ENCODE assay signal across 9 cellular contexts in genomic region chr14:75979071-75979571, GRCh38. TPM values are rescaled to one million over a fixed set of nuclear protein-coding genes. Genes with fewer than 3 reads are reported as not detected.
DNase-seq lines count a peak whose midpoint lies in the region; ATAC-seq, FAIRE-seq and TF ChIP-seq lines count a peak whose summit lies in the region.
"Had no signal": no experiment of that assay in that cellular context is flagged by ENCODE, and none has a peak within 500 bp of the region (broad histone marks: within the 10 kb centered on the region; RNA-seq: fewer than 3 reads in every experiment).

No MANE protein-coding gene starts in this region.

- no peak for TF ChIP-seq EP300 in H1 (IDR thresholded peaks at IDR 0.05; ENCODE audit: borderline replicate concordance in 1 of 2, low read depth in 2 of 2, low read length in 2 of 2)

- peak overlapping the region; percentile 88 for H3K4me3 Mint-ChIP-seq in neural crest cell

- H3K56ac ChIP-seq in H1 (replicated peaks; ENCODE audit: insufficient read length, low read depth, low read length), result no peak overlapping the region

- no peak overlapping the region for H2AFZ ChIP-seq in H1 (ENCODE audit: low read length)

- no peaks in the 10 kb centered on the region for H3K36me3 Mint-ChIP-seq in neural crest cell (ENCODE audit: low read depth)

- TF ChIP-seq CTCF in heart right ventricle (IDR thresholded peaks at IDR 0.05) (peak; percentile 18 to 69 (median 60)), RWPE2 (IDR thresholded peaks at IDR 0.05; ENCODE audit: poor library complexity, severe bottlenecking) (peak; percentile 73), H1 (IDR thresholded peaks at IDR 0.05; ENCODE audit: control extremely low read depth in 1 of 3, insufficient read depth in 1 of 3, low read depth in 1 of 3, low read length in 3 of 3) (peak; percentile 74 to 79 (median 76)), neural crest cell (conservative IDR thresholded peaks at IDR 0.05) (peak; percentile 66)

- no peak for FAIRE-seq in H1 (lab: Jason Lieb, UNC)
- FAIRE-seq: colon had no signal

- H4K20me1 ChIP-seq in H1 (replicated peaks in 1 of 2; ENCODE audit: control insufficient read depth in 1 of 2, insufficient read depth in 2 of 2, low read length in 2 of 2), result no peaks in the 10 kb centered on the region

- H3K23ac ChIP-seq in H1 (ENCODE audit: insufficient read length), result no peak overlapping the region

- H3K79me2 ChIP-seq in H1 (ENCODE audit: control insufficient read depth in 1 of 2, insufficient read depth in 2 of 2, low read length in 2 of 2), result no peaks in the 10 kb centered on the region

- DNase-seq in heart right ventricle (peak in 1 of 2 donors; percentile 24), cardiac septum (ENCODE audit: low spot score) (no peak), RWPE2 (ENCODE audit: low spot score) (no peak), H1 (ENCODE audit: low read depth in 1 of 2, low spot score in 2 of 2) (peak in 1 of 2 experiments; percentile 74), neural crest cell (ENCODE audit: low read depth, low spot score) (peak; percentile 31), A172 (ENCODE audit: low spot score) (no peak)

- POLR2A ChIA-PET in H1 (lab: Charles Lee; ENCODE audit: partially characterized antibody), result interaction anchor here (0.7 kb wide), 1 partner anchor 270 kb away, joined by 4 read pairs; no protein-coding TSS in a partner anchor

- H3K9me3 ChIP-seq in heart right ventricle (no peaks in the 10 kb centered on the region), RWPE2 (ENCODE audit: severe bottlenecking) (no peaks in the 10 kb centered on the region), H1 (ENCODE audit: insufficient read depth in 2 of 2, low read depth in 1 of 2, low read length in 1 of 2) (no peaks in the 10 kb centered on the region)

- peak overlapping the region in 9 of 10 donors; percentile 70 to 92 (median 79) for H3K4me3 ChIP-seq in heart right ventricle
- H3K4me3 ChIP-seq in RWPE2 (ENCODE audit: severe bottlenecking), result no peak overlapping the region
- H3K4me3 ChIP-seq in H1 (ENCODE audit: extremely low read depth in 1 of 4, insufficient read depth in 2 of 4, low read depth in 3 of 4, low read length in 4 of 4), result no peak overlapping the region

- no peak overlapping the region for H3K14ac ChIP-seq in H1 (ENCODE audit: insufficient read length)

- no peak overlapping the region for H3K18ac ChIP-seq in H1 (ENCODE audit: extremely low read depth, low read length)

- H2AK5ac ChIP-seq in H1 (ENCODE audit: low read depth, low read length), result no peak overlapping the region

- peaks cover 33% of the 10 kb centered on the region for H3K4me1 Mint-ChIP-seq in neural crest cell

- no peak overlapping the region for H2BK5ac ChIP-seq in H1 (ENCODE audit: low read depth, low read length)

- H2BK12ac ChIP-seq in H1 (ENCODE audit: low read depth, low read length), result no peak overlapping the region

- peak; percentile 81 to 89 for TF ChIP-seq RAD21 in H1 (IDR thresholded peaks at IDR 0.05 in 1 of 2, conservative IDR thresholded peaks at IDR 0.05 in 1 of 2; ENCODE audit: low read depth in 2 of 2, low read length in 2 of 2)

- no peak overlapping the region for H3K4ac ChIP-seq in H1 (replicated peaks; ENCODE audit: insufficient read length, low read depth, low read length)

- no peaks in the 10 kb centered on the region for H3K9me3 Mint-ChIP-seq in neural crest cell

- H3K27me3 Mint-ChIP-seq in neural crest cell (ENCODE audit: low read depth), result peaks cover 17% of the 10 kb centered on the region

- H3K27ac ChIP-seq in heart right ventricle, result peak overlapping the region in 6 of 10 donors; percentile 36 to 98 (median 98)
- no peak overlapping the region for H3K27ac ChIP-seq in RWPE2 (ENCODE audit: poor library complexity, severe bottlenecking)
- no peak overlapping the region for H3K27ac ChIP-seq in H1 (ENCODE audit: low read depth, low read length)

- H3K27ac Mint-ChIP-seq in neural crest cell (ENCODE audit: unreplicated experiment), result no peak overlapping the region

- 48 to 53% methylated on average over 14 of the region's 14 CpGs for WGBS in heart right ventricle, 2 donors
- 76% methylated on average over 14 of the region's 14 CpGs; no CpG with 5 or more reads in 1 of the 2 experiments for WGBS in H1 (ENCODE audit: extremely low coverage in 1 of 2, insufficient coverage in 1 of 2, insufficient read length in 1 of 2, insufficient replicate concordance in 2 of 2, low coverage in 1 of 2, low lambda C conversion rate in 2 of 2, missing lambda C conversion rate in 1 of 2), 2 experiments

- no peak overlapping the region for H4K91ac ChIP-seq in H1 (replicated peaks; ENCODE audit: insufficient read length, low read length)

- H3K4me1 ChIP-seq in heart right ventricle (peaks cover 0 to 59% (median 23%) of the 10 kb centered on the region in 9 donors), RWPE2 (ENCODE audit: insufficient read depth, poor library complexity, severe bottlenecking) (peaks cover 5% of the 10 kb centered on the region), H1 (replicated peaks in 1 of 4; ENCODE audit: control insufficient read depth in 3 of 4, insufficient read depth in 4 of 4, low read length in 3 of 4) (peaks cover 0 to 7% (median 1%) of the 10 kb centered on the region in 4 experiments; a peak in 5 of 7 replicates)

- ATAC-seq in heart right ventricle, result no peak
- no peak for ATAC-seq in RWPE2 (ENCODE audit: low read depth)
- no peak for ATAC-seq in GM18511 (IDR thresholded peaks at IDR 0.05; ENCODE audit: unreplicated experiment)
- no peak for ATAC-seq in GM21423 (IDR thresholded peaks at IDR 0.05; ENCODE audit: unreplicated experiment)

- H3K23me2 ChIP-seq in H1 (ENCODE audit: low read depth, low read length), result peaks cover 8% of the 10 kb centered on the region

- H3K36me3 ChIP-seq in heart right ventricle, result no peaks in the 10 kb centered on the region
- H3K36me3 ChIP-seq in RWPE2 (ENCODE audit: low read depth), result no peaks in the 10 kb centered on the region
- no peaks in the 10 kb centered on the region for H3K36me3 ChIP-seq in H1 (ENCODE audit: control insufficient read depth in 2 of 4, insufficient read depth in 4 of 4, low read length in 3 of 4)

- intact Hi-C loops in heart right ventricle (cut with DNase I), result loop anchor here in 4 of 10 donors (2.0 to 10.0 kb wide), 5 partner anchors 72 to 404 kb away; partner anchors contain the start of gene FLVCR2 (in 1 of the 4)
- intact Hi-C loops in cardiac septum (cut with DNase I), result loop anchor here (1.0 kb wide), 1 partner anchor 268 kb away; no protein-coding TSS in a partner anchor

- H3K79me1 ChIP-seq in H1 (ENCODE audit: low read depth, low read length), result no peaks in the 10 kb centered on the region

- H3K9ac ChIP-seq in H1 (replicated peaks in 1 of 4; ENCODE audit: extremely low read depth in 1 of 4, low read depth in 3 of 4, low read length in 3 of 4), result no peak overlapping the region

- H3K4me2 ChIP-seq in H1 (ENCODE audit: insufficient read depth in 1 of 2, low read depth in 2 of 2, low read length in 2 of 2), result no peak overlapping the region

- no peak overlapping the region for H2BK15ac ChIP-seq in H1 (ENCODE audit: low read length)

- H4K5ac ChIP-seq in H1 (ENCODE audit: insufficient read length, low read depth, low read length), result no peak overlapping the region

- H4K8ac ChIP-seq in H1 (ENCODE audit: extremely low read depth, insufficient read depth, low read length), result peak overlapping the region; percentile 86; the same call in 1 of the 2 replicates

- no peak overlapping the region for H2BK20ac ChIP-seq in H1 (ENCODE audit: low read length)

- TF ChIP-seq POLR2A in H1 (IDR thresholded peaks at IDR 0.05; ENCODE audit: control extremely low read depth in 1 of 2, low read depth in 2 of 2, low read length in 2 of 2), result no peak

- no peaks in the 10 kb centered on the region for H3K27me3 ChIP-seq in heart right ventricle
- H3K27me3 ChIP-seq in RWPE2 (ENCODE audit: insufficient read depth, poor library complexity, severe bottlenecking), result no peaks in the 10 kb centered on the region
- peaks cover 0 to 25% (median 15%) of the 10 kb centered on the region in 4 experiments; a peak in 5 of 7 replicates for H3K27me3 ChIP-seq in H1 (replicated peaks in 1 of 4; ENCODE audit: control insufficient read depth in 3 of 4, extremely low read depth in 1 of 4, insufficient read depth in 3 of 4, low read length in 3 of 4)

- CTCF ChIA-PET in H1 (lab: Charles Lee; ENCODE audit: partially characterized antibody), result interaction anchor here (0.5 to 20.1 kb wide), 48 partner anchors 9 to 416 kb away, joined by 3 to 261 read pairs (median 4); partner anchors contain the start of gene FLVCR2

- H2BK120ac ChIP-seq in H1 (replicated peaks; ENCODE audit: low read depth, low read length), result no peak overlapping the region

TF ChIP-seq in H1, 55 proteins besides CTCF, POLR2A, EP300 and RAD21 (continues in another document):
- TF ChIP-seq MAFK (IDR thresholded peaks at IDR 0.05; ENCODE audit: low read depth, low read length) (no peak), EGR1 (IDR thresholded peaks at IDR 0.05; ENCODE audit: borderline replicate concordance, low read depth, low read length) (no peak)

RNA-seq across cellular contexts. Expression of gene TGFB3, which starts 2.7 kb away (rescaled TPM):
- total RNA-seq in heart right ventricle (10 to 100 TPM; 14.0 to 37.8 (median 24.3) TPM), cardiac septum (57.5 TPM), neural crest cell (4.6 and 5.5 TPM in 2 replicates)
- polyA plus RNA-seq in heart right ventricle (10 to 100 TPM in 1 of 2 donors, 1 to 10 TPM in 1; 9.9 to 10.2 TPM), H1 (2011; rRNA removed) (0.86 and 1.5 TPM in 2 replicates)
- 0.65 and 2.1 TPM in 2 replicates for total RNA-seq in H1 (2021; fragmentation: NEBNext Ultra II Directional; extraction: Animal tissue kit (Norgen Biotek cat#: 25700))
- polyA plus RNA-seq in H1 (2011; cell fraction: cytosol; rRNA removed), result 0.67 TPM
- polyA plus RNA-seq in H1 (2011; cell fraction: nucleus; rRNA removed), result 1.9 TPM
- polyA plus RNA-seq in H1 (2012, experiment 1 of 2), result 0.93 to 1.5 TPM (median 1.2 TPM) in 4 replicates
- 0.16 TPM for polyA plus RNA-seq in H1 (2012, experiment 2 of 2)
- polyA plus RNA-seq in H1 (2013, experiment 1 of 2), result 0.87 TPM
- polyA plus RNA-seq in H1 (2013, experiment 2 of 2), result 0.77 TPM
- 0.98 and 3.1 TPM in 2 replicates for polyA minus RNA-seq in H1 (2011; rRNA and poly(A)+ RNA removed)
- not detected for polyA minus RNA-seq in H1 (2011; cell fraction: cytosol; rRNA and poly(A)+ RNA removed)
- polyA minus RNA-seq in H1 (2011; cell fraction: nucleus; rRNA and poly(A)+ RNA removed), result 2.3 TPM
- total RNA-seq in A172 (2014; rRNA removed; shearing (Covaris generic)), result 2.1 and 2.3 TPM in 2 replicates

RNA-seq across cellular contexts. Expression of gene IFT43, which starts 6.4 kb away (rescaled TPM):
- total RNA-seq in heart right ventricle (10 to 100 TPM; 19.7 to 43.8 (median 27.6) TPM), cardiac septum (46.8 TPM), neural crest cell (32.8 and 34.1 TPM in 2 replicates)
- polyA plus RNA-seq in heart right ventricle (10 to 100 TPM; 34.7 to 57.1 TPM), H1 (2011; rRNA removed) (20.8 and 21.7 TPM in 2 replicates)
- total RNA-seq in H1 (2021; fragmentation: NEBNext Ultra II Directional; extraction: Animal tissue kit (Norgen Biotek cat#: 25700)), result 17.0 and 17.4 TPM in 2 replicates
- 27.6 TPM for polyA plus RNA-seq in H1 (2011; cell fraction: cytosol; rRNA removed)
- 32.3 TPM for polyA plus RNA-seq in H1 (2011; cell fraction: nucleus; rRNA removed)
- 16.6 to 26.5 TPM (median 22.4 TPM) in 4 replicates for polyA plus RNA-seq in H1 (2012, experiment 1 of 2)
- 17.9 TPM for polyA plus RNA-seq in H1 (2012, experiment 2 of 2)
- 14.0 TPM for polyA plus RNA-seq in H1 (2013, experiment 1 of 2)
- polyA plus RNA-seq in H1 (2013, experiment 2 of 2), result 13.7 TPM
- 9.7 and 12.5 TPM in 2 replicates for polyA minus RNA-seq in H1 (2011; rRNA and poly(A)+ RNA removed)
- polyA minus RNA-seq in H1 (2011; cell fraction: cytosol; rRNA and poly(A)+ RNA removed), result 11.5 TPM
- polyA minus RNA-seq in H1 (2011; cell fraction: nucleus; rRNA and poly(A)+ RNA removed), result 27.3 TPM
- total RNA-seq in A172 (2014; rRNA removed; shearing (Covaris generic)), result 35.1 and 56.1 TPM in 2 replicates

Comparison
In these comparisons a context has a peak if more than half of its experiments do, and no peak if none do; other contexts are left out.
1. H3K27ac ChIP-seq: peak in heart right ventricle (6 of 10); none in RWPE2 (single experiment) and H1 (single experiment).
2. H3K4me3 ChIP-seq: peak in heart right ventricle (9 of 10); none in RWPE2 (single experiment) and H1 (0 of 4).
3. Peak in every context shown above with its lines, with median percentiles within 50 percentile points of each other: CTCF ChIP-seq.